In the genomic region with DNA sequence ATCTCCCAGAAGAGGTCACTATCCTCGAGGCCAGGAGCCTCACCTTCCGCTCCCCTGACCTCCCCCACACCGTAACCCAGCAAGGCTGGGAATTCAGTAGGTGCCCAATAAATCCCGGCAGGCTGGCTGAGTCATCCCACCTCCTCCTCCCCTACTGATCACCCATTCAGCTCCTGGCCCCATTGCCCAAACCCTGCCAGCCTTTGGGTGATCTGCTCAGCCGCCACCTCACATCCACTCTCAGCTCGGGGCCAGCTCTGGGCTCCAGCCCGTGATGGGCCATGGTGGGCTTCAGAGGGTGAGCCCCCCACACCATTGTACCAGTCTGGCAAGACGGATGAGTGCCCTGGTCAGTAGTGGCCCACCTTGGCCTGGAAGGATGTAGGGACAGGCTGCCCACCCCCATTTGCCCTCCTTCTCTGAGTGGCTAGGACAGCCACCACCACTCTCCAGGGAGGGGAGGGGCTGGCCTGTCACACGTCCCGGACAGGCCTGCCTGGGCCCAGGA, we compare ENCODE assay signal across 20 cellular contexts. TPM values are rescaled to one million over a fixed set of nuclear protein-coding genes. Genes with fewer than 3 reads are reported as not detected.
DNase-seq lines count a peak whose midpoint lies in the region; ATAC-seq, FAIRE-seq and TF ChIP-seq lines count a peak whose summit lies in the region.
"Had no signal": no experiment of that assay in that cellular context is flagged by ENCODE, and none has a peak within 500 bp of the region (broad histone marks: within the 10 kb centered on the region; RNA-seq: fewer than 3 reads in every experiment).

No MANE protein-coding gene starts in this region.

- H3K79me1 ChIP-seq in H1 (ENCODE audit: low read depth, low read length) (no peaks in the 10 kb centered on the region), mesenchymal stem cell (replicated peaks; ENCODE audit: low read length, poor library complexity, severe bottlenecking) (no peaks in the 10 kb centered on the region)

- H4K5ac ChIP-seq in H1 (ENCODE audit: insufficient read length, low read depth, low read length), result no peak overlapping the region

- H3K23me2 ChIP-seq in H1 (ENCODE audit: low read depth, low read length), result peaks cover 7% of the 10 kb centered on the region; the same call in 1 of the 2 replicates

- H3K9ac ChIP-seq in H1 (replicated peaks in 1 of 4; ENCODE audit: extremely low read depth in 1 of 4, low read depth in 3 of 4, low read length in 3 of 4) (no peak overlapping the region), mesenchymal stem cell (ENCODE audit: low read length) (no peak overlapping the region)

- H2BK12ac ChIP-seq in H1 (ENCODE audit: low read depth, low read length) (0 out of 2 replicates have a peak overlapping the region, but pooled peaks have one; percentile 3), mesenchymal stem cell (ENCODE audit: low read length in 2 of 2) (no peak overlapping the region)

- H3K23ac ChIP-seq in H1 (ENCODE audit: insufficient read length) (no peak overlapping the region), mesenchymal stem cell (ENCODE audit: low read length in 2 of 2) (no peak overlapping the region)

- POLR2A ChIA-PET in H1 (lab: Charles Lee; ENCODE audit: partially characterized antibody), result interaction anchor here (0.8 to 1.2 kb wide), 2 partner anchors 9 to 97 kb away, joined by 3 read pairs; no protein-coding TSS in a partner anchor

- ATAC-seq in natural killer cell treated with Interleukin-12 subunit alpha and Interleukin-12 subunit beta and Interleukin-15 and Interleukin-18, amount 100 ng/mL, for 72 hours, result peak in 1 of 2 donors; percentile 7
- ATAC-seq in natural killer cell (no peak), GM21447 (IDR thresholded peaks at IDR 0.05; ENCODE audit: unreplicated experiment) (no peak)
- ATAC-seq: GM12878, GM23338, HepG2 had no signal

- peaks cover 0 to 9% of the 10 kb centered on the region in 2 experiments for H4K20me1 ChIP-seq in H1 (replicated peaks in 1 of 2; ENCODE audit: control insufficient read depth in 1 of 2, insufficient read depth in 2 of 2, low read length in 2 of 2)

- no peak overlapping the region for H2AFZ ChIP-seq in H1 (ENCODE audit: low read length)
- no peak overlapping the region for H2AFZ ChIP-seq in mesenchymal stem cell (ENCODE audit: low read depth, low read length)
- H2AFZ ChIP-seq: GM23338 had no signal

- peak; percentile 49 for DNase-seq in natural killer cell treated with Interleukin-12 subunit alpha and Interleukin-12 subunit beta and Interleukin-15 and Interleukin-18, amount 100 ng/mL, for 72 hours (ENCODE audit: low spot score)
- no peak for DNase-seq in natural killer cell
- no peak for DNase-seq in H1 (ENCODE audit: low read depth in 1 of 2, low spot score in 2 of 2)
- DNase-seq in mesenchymal stem cell, result no peak
- no peak for DNase-seq in HAP-1 (ENCODE audit: low spot score in 2 of 2)
- DNase-seq in NAMALWA (ENCODE audit: low spot score), result no peak
- DNase-seq: C1 segment of cervical spinal cord; Calu3; CD4-positive, alpha-beta T cell; DMS79; H9 had no signal

- intact Hi-C loops in natural killer cell (cut with micrococcal nuclease), result no loop called here

- H3K4me2 ChIP-seq in H1 (ENCODE audit: insufficient read depth in 1 of 2, low read depth in 2 of 2, low read length in 2 of 2), result no peak overlapping the region
- no peak overlapping the region for H3K4me2 ChIP-seq in mesenchymal stem cell (ENCODE audit: low read length, poor library complexity, severe bottlenecking)
- H3K4me2 ChIP-seq: GM23338 had no signal

- H3K36me3 ChIP-seq in H1 (ENCODE audit: control insufficient read depth in 2 of 4, insufficient read depth in 4 of 4, low read length in 3 of 4) (no peaks in the 10 kb centered on the region), mesenchymal stem cell (ENCODE audit: control insufficient read depth in 1 of 2, insufficient read depth in 2 of 2, low read depth in 1 of 2, low read length in 2 of 2) (no peaks in the 10 kb centered on the region), HAP-1 (replicated peaks) (no peaks in the 10 kb centered on the region)

- no peak overlapping the region for H2BK20ac ChIP-seq in H1 (ENCODE audit: low read length)

- H2AK5ac ChIP-seq in H1 (ENCODE audit: low read depth, low read length) (no peak overlapping the region), mesenchymal stem cell (ENCODE audit: low read length, severe bottlenecking) (no peak overlapping the region)

- in situ Hi-C loops in HAP-1 (cut with MboI; ENCODE audit: low sequenced_read_pairs), result no loop called here

- TF ChIP-seq POLR2A in H1 (IDR thresholded peaks at IDR 0.05; ENCODE audit: control extremely low read depth in 1 of 2, low read depth in 2 of 2, low read length in 2 of 2), result no peak

- H3K4ac ChIP-seq in H1 (replicated peaks; ENCODE audit: insufficient read length, low read depth, low read length) (no peak overlapping the region), mesenchymal stem cell (ENCODE audit: low read depth in 1 of 2, low read length in 2 of 2) (no peak overlapping the region)

- FAIRE-seq in H1 (lab: Jason Lieb, UNC), result no peak
- FAIRE-seq: A204.1, GM12878, GM18507, HepG2, HTR-8/SVneo had no signal

- no peak overlapping the region for H3K56ac ChIP-seq in H1 (replicated peaks; ENCODE audit: insufficient read length, low read depth, low read length)

- H4K91ac ChIP-seq in H1 (replicated peaks; ENCODE audit: insufficient read length, low read length) (no peak overlapping the region), mesenchymal stem cell (ENCODE audit: low read length) (peak overlapping the region; percentile 8)

- H3K14ac ChIP-seq in H1 (ENCODE audit: insufficient read length) (no peak overlapping the region), mesenchymal stem cell (ENCODE audit: low read length in 2 of 2) (no peak overlapping the region)

- H3K4me1 ChIP-seq in H1 (replicated peaks in 1 of 4; ENCODE audit: control insufficient read depth in 3 of 4, insufficient read depth in 4 of 4, low read length in 3 of 4), result no peaks in the 10 kb centered on the region; a peak in 1 of 7 replicates
- H3K4me1 ChIP-seq in mesenchymal stem cell (ENCODE audit: control insufficient read depth, insufficient read depth, low read depth, low read length), result no peaks in the 10 kb centered on the region
- no peaks in the 10 kb centered on the region for H3K4me1 ChIP-seq in HAP-1

- H3K27me3 ChIP-seq in H1 (replicated peaks in 1 of 4; ENCODE audit: control insufficient read depth in 3 of 4, extremely low read depth in 1 of 4, insufficient read depth in 3 of 4, low read length in 3 of 4) (peaks cover 2 to 13% (median 7%) of the 10 kb centered on the region in 4 experiments; a peak in 6 of 7 replicates), mesenchymal stem cell (ENCODE audit: control insufficient read depth in 1 of 2, insufficient read depth in 1 of 2, low read length in 2 of 2) (peaks cover 24 to 88% of the 10 kb centered on the region in 2 experiments), HAP-1 (ENCODE audit: low read depth) (peaks cover 7% of the 10 kb centered on the region; the same call in 1 of the 2 replicates)

- H4K8ac ChIP-seq in H1 (ENCODE audit: extremely low read depth, insufficient read depth, low read length) (no peak overlapping the region), mesenchymal stem cell (ENCODE audit: low read length) (no peak overlapping the region)

- H3K27ac ChIP-seq in H1 (ENCODE audit: low read depth, low read length) (no peak overlapping the region), mesenchymal stem cell (ENCODE audit: low read length, poor library complexity, severe bottlenecking) (no peak overlapping the region)

- H3K18ac ChIP-seq in H1 (ENCODE audit: extremely low read depth, low read length) (no peak overlapping the region), mesenchymal stem cell (ENCODE audit: low read depth in 1 of 2, low read length in 2 of 2) (no peak overlapping the region)

- no peaks in the 10 kb centered on the region for H3K4me1 Mint-ChIP-seq in natural killer cell treated with Interleukin-12 subunit alpha and Interleukin-12 subunit beta and Interleukin-15 and Interleukin-18, amount 100 ng/mL, for 72 hours (ENCODE audit: low read depth in 2 of 2)
- peaks cover 0 to 5% of the 10 kb centered on the region in 2 donors for H3K4me1 Mint-ChIP-seq in natural killer cell
- H3K4me1 Mint-ChIP-seq: B cell, GM23338, H9 had no signal

- 89% methylated on average over 10 of the region's 10 CpGs; no CpG with 5 or more reads in 1 of the 2 experiments for WGBS in H1 (ENCODE audit: extremely low coverage in 1 of 2, insufficient coverage in 1 of 2, insufficient read length in 1 of 2, insufficient replicate concordance in 2 of 2, low coverage in 1 of 2, low lambda C conversion rate in 2 of 2, missing lambda C conversion rate in 1 of 2), 2 experiments
- WGBS in mesenchymal stem cell, result 81% methylated on average over 10 of the region's 10 CpGs

- H2BK15ac ChIP-seq in H1 (ENCODE audit: low read length), result no peak overlapping the region
- H2BK15ac ChIP-seq in mesenchymal stem cell (ENCODE audit: low read depth, poor library complexity, severe bottlenecking), result no peak overlapping the region

- no peaks in the 10 kb centered on the region for H3K36me3 Mint-ChIP-seq in natural killer cell treated with Interleukin-12 subunit alpha and Interleukin-12 subunit beta and Interleukin-15 and Interleukin-18, amount 100 ng/mL, for 72 hours
- no peaks in the 10 kb centered on the region for H3K36me3 Mint-ChIP-seq in natural killer cell

- H3K4me3 ChIP-seq in H1 (ENCODE audit: extremely low read depth in 1 of 4, insufficient read depth in 2 of 4, low read depth in 3 of 4, low read length in 4 of 4) (no peak overlapping the region), mesenchymal stem cell (ENCODE audit: insufficient read depth in 1 of 2, low read depth in 1 of 2, low read length in 2 of 2) (no peak overlapping the region), HAP-1 (no peak overlapping the region)
- H3K4me3 ChIP-seq: GM12878, GM23338 had no signal

- H3K79me2 ChIP-seq in H1 (ENCODE audit: control insufficient read depth in 1 of 2, insufficient read depth in 2 of 2, low read length in 2 of 2), result no peaks in the 10 kb centered on the region

- TF ChIP-seq EP300 in H1 (IDR thresholded peaks at IDR 0.05; ENCODE audit: borderline replicate concordance in 1 of 2, low read depth in 2 of 2, low read length in 2 of 2), result no peak

- CTCF ChIA-PET in H1 (lab: Charles Lee; ENCODE audit: partially characterized antibody), result interaction anchor here (0.7 to 2.6 kb wide), 9 partner anchors 8 to 456 kb away, joined by 3 to 16 read pairs (median 4); a partner anchor contains a TSS

- peaks cover 6 to 12% of the 10 kb centered on the region in 2 donors for H3K27me3 Mint-ChIP-seq in natural killer cell treated with Interleukin-12 subunit alpha and Interleukin-12 subunit beta and Interleukin-15 and Interleukin-18, amount 100 ng/mL, for 72 hours
- H3K27me3 Mint-ChIP-seq in natural killer cell (ENCODE audit: low read depth in 2 of 2), result peaks cover 11 to 16% of the 10 kb centered on the region in 2 donors
- H3K27me3 Mint-ChIP-seq: CD4-positive, alpha-beta T cell had no signal

- H3K9me3 ChIP-seq in H1 (ENCODE audit: insufficient read depth in 2 of 2, low read depth in 1 of 2, low read length in 1 of 2) (no peaks in the 10 kb centered on the region), mesenchymal stem cell (ENCODE audit: control insufficient read depth, low read length) (peaks cover 3% of the 10 kb centered on the region), HAP-1 (no peaks in the 10 kb centered on the region)

- no peak overlapping the region for H3K4me3 Mint-ChIP-seq in natural killer cell treated with Interleukin-12 subunit alpha and Interleukin-12 subunit beta and Interleukin-15 and Interleukin-18, amount 100 ng/mL, for 72 hours
- no peak overlapping the region for H3K4me3 Mint-ChIP-seq in natural killer cell
- H3K4me3 Mint-ChIP-seq: B cell; CD4-positive, alpha-beta T cell; GM23338; H9 had no signal

- no peak for TF ChIP-seq CTCF in natural killer cell (IDR thresholded peaks at IDR 0.05)
- TF ChIP-seq CTCF in H1 (IDR thresholded peaks at IDR 0.05; ENCODE audit: control extremely low read depth in 1 of 3, insufficient read depth in 1 of 3, low read depth in 1 of 3, low read length in 3 of 3), result no peak

- H3K27ac Mint-ChIP-seq in natural killer cell treated with Interleukin-12 subunit alpha and Interleukin-12 subunit beta and Interleukin-15 and Interleukin-18, amount 100 ng/mL, for 72 hours, result no peak overlapping the region
- H3K27ac Mint-ChIP-seq in natural killer cell, result no peak overlapping the region
- H3K27ac Mint-ChIP-seq: B cell; CD4-positive, alpha-beta T cell; GM23338; H9 had no signal

- no peak overlapping the region for H2BK5ac ChIP-seq in H1 (ENCODE audit: low read depth, low read length)
- H2BK5ac ChIP-seq in mesenchymal stem cell (ENCODE audit: low read depth, low read length, poor library complexity, severe bottlenecking), result no peak overlapping the region

- no peak for TF ChIP-seq RAD21 in H1 (IDR thresholded peaks at IDR 0.05 in 1 of 2, conservative IDR thresholded peaks at IDR 0.05 in 1 of 2; ENCODE audit: low read depth in 2 of 2, low read length in 2 of 2)

- H3K9me3 Mint-ChIP-seq in natural killer cell treated with Interleukin-12 subunit alpha and Interleukin-12 subunit beta and Interleukin-15 and Interleukin-18, amount 100 ng/mL, for 72 hours, result no peaks in the 10 kb centered on the region
- H3K9me3 Mint-ChIP-seq in natural killer cell, result no peaks in the 10 kb centered on the region
- H3K9me3 Mint-ChIP-seq: CD4-positive, alpha-beta T cell; GM23338; H9 had no signal

- H2BK120ac ChIP-seq in H1 (replicated peaks; ENCODE audit: low read depth, low read length) (no peak overlapping the region), mesenchymal stem cell (ENCODE audit: low read depth, low read length) (no peak overlapping the region)

RNA-seq across cellular contexts. Expression of a gene that starts 8.2 kb away (rescaled TPM):
- not detected for total RNA-seq in natural killer cell treated with Interleukin-12 subunit alpha and Interleukin-12 subunit beta and Interleukin-15 and Interleukin-18, amount 100 ng/mL, for 72 hours
- not detected for total RNA-seq in natural killer cell
- total RNA-seq in H1 (2021; fragmentation: NEBNext Ultra II Directional; extraction: Animal tissue kit (Norgen Biotek cat#: 25700)), result 0.11 TPM in 1 of 2 replicates, not detected in the other
- 0.02 and 0.05 TPM in 2 replicates for polyA plus RNA-seq in H1 (2011; rRNA removed)
- polyA plus RNA-seq in H1 (2011; cell fraction: cytosol; rRNA removed), result 0.04 TPM
- 0.24 TPM for polyA plus RNA-seq in H1 (2011; cell fraction: nucleus; rRNA removed)
- 0.04 TPM in 1 of 4 replicates, not detected in the others for polyA plus RNA-seq in H1 (2012, experiment 1 of 2)
- polyA plus RNA-seq in H1 (2012, experiment 2 of 2), result not detected
- polyA plus RNA-seq in H1 (2013, experiment 1 of 2), result 0.02 TPM
- polyA plus RNA-seq in H1 (2013, experiment 2 of 2), result 0.02 TPM
- polyA minus RNA-seq in H1 (2011; rRNA and poly(A)+ RNA removed), result not detected in 2 replicates
- polyA minus RNA-seq in H1 (2011; cell fraction: cytosol; rRNA and poly(A)+ RNA removed), result not detected
- not detected for polyA minus RNA-seq in H1 (2011; cell fraction: nucleus; rRNA and poly(A)+ RNA removed)
- not detected for polyA plus RNA-seq in mesenchymal stem cell (2013, experiment 1 of 2)
- not detected for polyA plus RNA-seq in mesenchymal stem cell (2013, experiment 2 of 2)
- total RNA-seq: B cell, Calu3, G401, GM12878, GM23338, HepG2 had no signal
- polyA plus RNA-seq: GM12878, GM23338 had no signal

RNA-seq across cellular contexts. Expression of a gene that starts 8.7 kb away (rescaled TPM):
- total RNA-seq in natural killer cell treated with Interleukin-12 subunit alpha and Interleukin-12 subunit beta and Interleukin-15 and Interleukin-18, amount 100 ng/mL, for 72 hours, result 1 to 10 TPM in 1 of 2 donors, under 1 TPM in 1; 0.19 to 1.4 TPM
- 1 to 10 TPM; 1.9 to 7.8 (median 3.3) TPM for total RNA-seq in natural killer cell
- total RNA-seq in H1 (2021; fragmentation: NEBNext Ultra II Directional; extraction: Animal tissue kit (Norgen Biotek cat#: 25700)), result 2.0 and 2.4 TPM in 2 replicates
- polyA plus RNA-seq in H1 (2011; rRNA removed), result 1.9 and 2.4 TPM in 2 replicates
- polyA plus RNA-seq in H1 (2011; cell fraction: cytosol; rRNA removed), result 1.4 TPM
- polyA plus RNA-seq in H1 (2011; cell fraction: nucleus; rRNA removed), result 2.3 TPM
- polyA plus RNA-seq in H1 (2012, experiment 1 of 2), result 1.4 to 2.5 TPM (median 2.0 TPM) in 4 replicates
- 2.2 TPM for polyA plus RNA-seq in H1 (2012, experiment 2 of 2)
- 2.0 TPM for polyA plus RNA-seq in H1 (2013, experiment 1 of 2)
- polyA plus RNA-seq in H1 (2013, experiment 2 of 2), result 2.0 TPM
- 1.3 and 2.8 TPM in 2 replicates for polyA minus RNA-seq in H1 (2011; rRNA and poly(A)+ RNA removed)
- polyA minus RNA-seq in H1 (2011; cell fraction: cytosol; rRNA and poly(A)+ RNA removed), result 1.8 TPM
- polyA minus RNA-seq in H1 (2011; cell fraction: nucleus; rRNA and poly(A)+ RNA removed), result 6.1 TPM
- polyA plus RNA-seq in mesenchymal stem cell (2013, experiment 1 of 2), result 0.03 TPM
- polyA plus RNA-seq in mesenchymal stem cell (2013, experiment 2 of 2), result 0.03 TPM

RNA-seq across cellular contexts. Expression of a gene that starts 35.5 kb away (rescaled TPM):
- total RNA-seq in natural killer cell treated with Interleukin-12 subunit alpha and Interleukin-12 subunit beta and Interleukin-15 and Interleukin-18, amount 100 ng/mL, for 72 hours, result 10 to 100 TPM; 66.0 to 98.2 TPM
- total RNA-seq in natural killer cell, result 10 to 100 TPM; 52.8 to 67.9 (median 59.3) TPM
- 39.3 and 44.3 TPM in 2 replicates for total RNA-seq in H1 (2021; fragmentation: NEBNext Ultra II Directional; extraction: Animal tissue kit (Norgen Biotek cat#: 25700))
- polyA plus RNA-seq in H1 (2011; rRNA removed), result 34.0 and 49.6 TPM in 2 replicates
- 36.2 TPM for polyA plus RNA-seq in H1 (2011; cell fraction: cytosol; rRNA removed)
- 40.4 TPM for polyA plus RNA-seq in H1 (2011; cell fraction: nucleus; rRNA removed)
- 25.9 to 42.8 TPM (median 40.6 TPM) in 4 replicates for polyA plus RNA-seq in H1 (2012, experiment 1 of 2)
- 24.6 TPM for polyA plus RNA-seq in H1 (2012, experiment 2 of 2)
- polyA plus RNA-seq in H1 (2013, experiment 1 of 2), result 53.6 TPM
- polyA plus RNA-seq in H1 (2013, experiment 2 of 2), result 49.6 TPM
- polyA minus RNA-seq in H1 (2011; rRNA and poly(A)+ RNA removed), result 16.0 and 16.2 TPM in 2 replicates
- 19.6 TPM for polyA minus RNA-seq in H1 (2011; cell fraction: cytosol; rRNA and poly(A)+ RNA removed)
- 38.7 TPM for polyA minus RNA-seq in H1 (2011; cell fraction: nucleus; rRNA and poly(A)+ RNA removed)
- polyA plus RNA-seq in mesenchymal stem cell (2013, experiment 1 of 2), result 69.3 TPM
- polyA plus RNA-seq in mesenchymal stem cell (2013, experiment 2 of 2), result 73.7 TPM

RNA-seq across cellular contexts. Expression of a gene that starts 59.0 kb away (rescaled TPM):
- 100 to 1,000 TPM; 306 to 322 TPM for total RNA-seq in natural killer cell treated with Interleukin-12 subunit alpha and Interleukin-12 subunit beta and Interleukin-15 and Interleukin-18, amount 100 ng/mL, for 72 hours
- total RNA-seq in natural killer cell, result 100 to 1,000 TPM; 263 to 292 (median 263) TPM
- total RNA-seq in H1 (2021; fragmentation: NEBNext Ultra II Directional; extraction: Animal tissue kit (Norgen Biotek cat#: 25700)), result 238 and 240 TPM in 2 replicates
- polyA plus RNA-seq in H1 (2011; rRNA removed), result 309 and 386 TPM in 2 replicates
- 189 TPM for polyA plus RNA-seq in H1 (2011; cell fraction: cytosol; rRNA removed)
- polyA plus RNA-seq in H1 (2011; cell fraction: nucleus; rRNA removed), result 205 TPM
- polyA plus RNA-seq in H1 (2012, experiment 1 of 2), result 237 to 356 TPM (median 324 TPM) in 4 replicates
- polyA plus RNA-seq in H1 (2012, experiment 2 of 2), result 408 TPM
- polyA plus RNA-seq in H1 (2013, experiment 1 of 2), result 299 TPM
- 331 TPM for polyA plus RNA-seq in H1 (2013, experiment 2 of 2)
- 242 and 320 TPM in 2 replicates for polyA minus RNA-seq in H1 (2011; rRNA and poly(A)+ RNA removed)
- polyA minus RNA-seq in H1 (2011; cell fraction: cytosol; rRNA and poly(A)+ RNA removed), result 169 TPM
- polyA minus RNA-seq in H1 (2011; cell fraction: nucleus; rRNA and poly(A)+ RNA removed), result 74.6 TPM
- 422 TPM for polyA plus RNA-seq in mesenchymal stem cell (2013, experiment 1 of 2)
- 433 TPM for polyA plus RNA-seq in mesenchymal stem cell (2013, experiment 2 of 2)
- total RNA-seq: HepG2 had no signal
- polyA plus RNA-seq: HepG2 had no signal
